8 cellular contexts compared by ENCODE assay signal in the genomic region with DNA sequence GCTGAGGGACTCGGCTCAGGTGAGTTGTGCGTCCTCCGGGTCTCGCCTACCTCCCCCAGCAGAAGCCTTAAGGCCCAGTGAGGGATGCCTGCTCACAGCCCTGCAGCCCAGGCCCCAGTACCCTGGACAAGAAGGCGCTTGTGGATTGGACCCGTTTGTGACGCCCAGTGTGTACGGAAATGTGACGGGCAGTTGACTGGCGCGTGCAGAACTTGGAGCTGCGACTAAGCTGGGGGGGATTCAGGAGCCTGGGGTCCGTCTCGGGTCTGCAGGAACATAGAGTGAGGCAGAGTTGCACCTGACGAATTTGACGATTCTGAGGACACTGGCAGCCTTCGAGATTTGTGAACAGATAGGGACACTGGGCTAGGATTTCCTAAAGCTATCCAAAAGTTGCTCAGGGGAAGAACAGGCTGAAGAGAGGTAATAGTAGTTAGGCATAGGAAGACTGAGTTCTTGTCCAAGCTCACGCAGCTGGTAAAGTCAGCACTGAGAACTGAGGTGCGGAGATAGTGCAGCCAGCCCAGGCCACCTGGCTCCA. TPM values are rescaled to one million over a fixed set of nuclear protein-coding genes. Genes with fewer than 3 reads are reported as not detected.
DNase-seq lines count a peak whose midpoint lies in the region; ATAC-seq and TF ChIP-seq lines count a peak whose summit lies in the region.

No MANE protein-coding gene starts in this region.

- H3F3A ChIP-seq in OCI-LY1 (ENCODE audit: insufficient read depth, low read length) = no peaks in the 10 kb centered on the region

- H3K4me1 ChIP-seq in OCI-LY1 (ENCODE audit: insufficient read depth, low read length, severe bottlenecking) (peaks cover 11% of the 10 kb centered on the region), esophagus muscularis mucosa (peaks cover 18 to 24% (median 20%) of the 10 kb centered on the region in 4 donors)

- peak; percentile 15 for ATAC-seq in GM21717 (IDR thresholded peaks at IDR 0.05; ENCODE audit: unreplicated experiment)

- peak overlapping the region; percentile 71 for H3K4me2 ChIP-seq in OCI-LY1 (ENCODE audit: low read length)

- peak overlapping the region; percentile 83 for H3K4me3 ChIP-seq in OCI-LY1 (ENCODE audit: low read depth, low read length, poor library complexity, severe bottlenecking)
- peak overlapping the region; percentile 71 to 89 (median 85) for H3K4me3 ChIP-seq in esophagus muscularis mucosa
- H3K4me3 ChIP-seq in retinal pigment epithelial cell (ENCODE audit: low read length) = peak overlapping the region; percentile 93

- TF ChIP-seq CTCF in OCI-LY1 (IDR thresholded peaks at IDR 0.05; ENCODE audit: low read length) (no peak), esophagus muscularis mucosa (IDR thresholded peaks at IDR 0.05) (no peak), retinal pigment epithelial cell (conservative IDR thresholded peaks at IDR 0.05; ENCODE audit: low read depth, low read length) (no peak)

- peaks cover 46% of the 10 kb centered on the region for H3K9me3 ChIP-seq in OCI-LY1 (ENCODE audit: low read length)
- H3K9me3 ChIP-seq in esophagus muscularis mucosa = peaks cover 10 to 45% (median 40%) of the 10 kb centered on the region in 4 donors

- DNase-seq in esophagus muscularis mucosa (ENCODE audit: extremely low spot score) (no peak), retinal pigment epithelial cell (ENCODE audit: low read depth) (no peak), OCI-M2 (lab: John Stamatoyannopoulos, UW; ENCODE audit: unreplicated experiment) (no peak), SHP77 (lab: John Stamatoyannopoulos, UW) (no peak), cerebellar cortex (ENCODE audit: low spot score) (no peak), midbrain (lab: John Stamatoyannopoulos, UW) (no peak)

- H4K20me1 ChIP-seq in OCI-LY1 (ENCODE audit: insufficient read depth, low read length) = no peaks in the 10 kb centered on the region

- H2AFZ ChIP-seq in OCI-LY1 (ENCODE audit: low read length) = no peak overlapping the region

- intact Hi-C loops in esophagus muscularis mucosa (cut with DNase I) = no loop called here

- no peak overlapping the region for H3K27ac ChIP-seq in OCI-LY1 (ENCODE audit: low read depth, low read length, poor library complexity, severe bottlenecking)
- peak overlapping the region; percentile 40 to 71 (median 62) for H3K27ac ChIP-seq in esophagus muscularis mucosa (replicated peaks in 1 of 4)

- H3K9ac ChIP-seq in OCI-LY1 (ENCODE audit: low read length) = peak overlapping the region; percentile 73

- H3K36me3 ChIP-seq in OCI-LY1 (ENCODE audit: insufficient read depth, low read length) = peaks cover 48% of the 10 kb centered on the region
- H3K36me3 ChIP-seq in esophagus muscularis mucosa = peaks cover 31 to 39% (median 37%) of the 10 kb centered on the region in 4 donors

- no peaks in the 10 kb centered on the region for H3K27me3 ChIP-seq in OCI-LY1 (ENCODE audit: insufficient read depth, low read length)
- no peaks in the 10 kb centered on the region for H3K27me3 ChIP-seq in esophagus muscularis mucosa

- no peaks in the 10 kb centered on the region for H3K9me2 ChIP-seq in OCI-LY1 (ENCODE audit: low read depth, low read length)

- peaks cover 32% of the 10 kb centered on the region for H3K79me2 ChIP-seq in OCI-LY1 (ENCODE audit: insufficient read depth, low read length)

- TF ChIP-seq POLR2A in esophagus muscularis mucosa (IDR thresholded peaks at IDR 0.05; ENCODE audit: low read depth) = no peak

- no peak for TF ChIP-seq EP300 in esophagus muscularis mucosa (IDR thresholded peaks at IDR 0.05)

- 0% methylated on average over 9 of the region's 19 CpGs for WGBS in esophagus muscularis mucosa

RNA-seq across cellular contexts. Expression of a gene that starts 0.5 kb away (rescaled TPM):
- 1 to 10 TPM; 6.2 to 8.4 (median 6.9) TPM for total RNA-seq in esophagus muscularis mucosa

RNA-seq across cellular contexts. Expression of a gene that starts 13.6 kb away (rescaled TPM):
- total RNA-seq in esophagus muscularis mucosa = not detected

RNA-seq across cellular contexts. Expression of a gene that starts 26.7 kb away (rescaled TPM):
- 1 to 10 TPM; 5.0 to 8.7 (median 7.1) TPM for total RNA-seq in esophagus muscularis mucosa

RNA-seq across cellular contexts. Expression of a gene that starts 45.1 kb away (rescaled TPM):
- total RNA-seq in esophagus muscularis mucosa = 10 to 100 TPM in 1 of 4 donors, 1 to 10 TPM in 3; 8.3 to 13.4 (median 9.8) TPM

RNA-seq across cellular contexts. Expression of a gene that starts 49.3 kb away (rescaled TPM):
- total RNA-seq in esophagus muscularis mucosa = 10 to 100 TPM in 2 of 4 donors, 1 to 10 TPM in 2; 9.4 to 14.8 (median 11.0) TPM
